ENCODE assay signal across 10 cellular contexts in genomic region chr2:3578987-3579386, GRCh38. TPM values are rescaled to one million over a fixed set of nuclear protein-coding genes. Genes with fewer than 3 reads are reported as not detected.
DNase-seq lines count a peak whose midpoint lies in the region; ATAC-seq, FAIRE-seq and TF ChIP-seq lines count a peak whose summit lies in the region.
"Had no signal": no experiment of that assay in that cellular context is flagged by ENCODE, and none has a peak within 500 bp of the region (broad histone marks: within the 10 kb centered on the region; RNA-seq: fewer than 3 reads in every experiment).

No MANE protein-coding gene starts in this region.

- peak overlapping the region; percentile 93 for H3K4me3 Mint-ChIP-seq in Calu3 (ENCODE audit: low read depth, unreplicated experiment)
- no peak overlapping the region for H3K4me3 Mint-ChIP-seq in central memory CD8-positive, alpha-beta T cell

- H3K4me3 ChIP-seq in NB4 (ENCODE audit: low read depth, low read length) (peak overlapping the region; percentile 51), neural cell (ENCODE audit: low read length) (peak overlapping the region; percentile 35)

- ATAC-seq in central memory CD8-positive, alpha-beta T cell (replicated peaks; ENCODE audit: extremely low read depth, poor library complexity, severe bottlenecking): no peak

- H3K4me1 Mint-ChIP-seq in Calu3 (ENCODE audit: low read depth, unreplicated experiment): peaks cover 37% of the 10 kb centered on the region
- H3K4me1 Mint-ChIP-seq in central memory CD8-positive, alpha-beta T cell: peaks cover 42% of the 10 kb centered on the region

- no peaks in the 10 kb centered on the region for H3K27me3 Mint-ChIP-seq in Calu3 (ENCODE audit: unreplicated experiment)
- H3K27me3 Mint-ChIP-seq in central memory CD8-positive, alpha-beta T cell: no peaks in the 10 kb centered on the region

- DNase-seq in Calu3 (no peak), NB4 (ENCODE audit: low read depth) (no peak), NCI-H1436 (lab: John Stamatoyannopoulos, UW) (no peak), DMS114 treated with DMSO at 0.1 percent for 48 hours (lab: John Stamatoyannopoulos, UW; ENCODE audit: unreplicated experiment) (no peak), GM19239 (ENCODE audit: insufficient read length, low spot score) (no peak)
- DNase-seq in central memory CD8-positive, alpha-beta T cell (ENCODE audit: low spot score in 2 of 2): no peak
- DNase-seq: DMS53, immature natural killer cell, RPMI8226 had no signal

- no peaks in the 10 kb centered on the region for H3K9me3 ChIP-seq in neural cell (ENCODE audit: low read length)

- no peak overlapping the region for H3K4me2 ChIP-seq in neural cell (ENCODE audit: low read length)

- TF ChIP-seq POLR2A in NB4 (IDR thresholded peaks at IDR 0.05; ENCODE audit: extremely low read depth, insufficient read length): no peak

- no peak overlapping the region for H3K27ac Mint-ChIP-seq in Calu3 (ENCODE audit: unreplicated experiment)
- peak overlapping the region; percentile 62 for H3K27ac Mint-ChIP-seq in central memory CD8-positive, alpha-beta T cell (ENCODE audit: low read depth)

- H2AFZ ChIP-seq in neural cell (ENCODE audit: low read depth, low read length): no peak overlapping the region

- H3K36me3 Mint-ChIP-seq in Calu3 (ENCODE audit: insufficient read depth, unreplicated experiment): peaks cover 82% of the 10 kb centered on the region
- H3K36me3 Mint-ChIP-seq in central memory CD8-positive, alpha-beta T cell (ENCODE audit: insufficient read depth): peaks cover 72% of the 10 kb centered on the region

- BruUV-seq in Calu3 (replicated peaks; lab: Mats Ljungman, UMichigan): no TSS peak

- no peak for FAIRE-seq in GM19239 (lab: Jason Lieb, UNC)

- no peak for TF ChIP-seq CTCF in Calu3 (IDR thresholded peaks at IDR 0.05; ENCODE audit: unreplicated experiment)
- no peak for TF ChIP-seq CTCF in NB4 (IDR thresholded peaks at IDR 0.05; ENCODE audit: low read depth, low read length)
- TF ChIP-seq CTCF in neural cell (IDR thresholded peaks at IDR 0.05; ENCODE audit: poor library complexity, severe bottlenecking): no peak

- TF ChIP-seq RAD21 in neural cell (conservative IDR thresholded peaks at IDR 0.05): no peak

- no peak for TF ChIP-seq EP300 in neural cell (conservative IDR thresholded peaks at IDR 0.05; ENCODE audit: poor library complexity, severe bottlenecking)

- peaks cover 43% of the 10 kb centered on the region for H3K79me2 ChIP-seq in neural cell (replicated peaks; ENCODE audit: insufficient read depth, low read length)

- CTCF ChIA-PET in Calu3 (lab: Charles Lee): interaction anchor here (1.2 kb wide), 1 partner anchor 9 kb away, joined by 6 read pairs; no protein-coding TSS in a partner anchor

- no peaks in the 10 kb centered on the region for H3K9me3 Mint-ChIP-seq in Calu3 (ENCODE audit: low read depth, unreplicated experiment)
- H3K9me3 Mint-ChIP-seq in central memory CD8-positive, alpha-beta T cell: no peaks in the 10 kb centered on the region
- H3K9me3 Mint-ChIP-seq: immature natural killer cell had no signal

- H3K9me2 ChIP-seq in neural cell (ENCODE audit: insufficient read depth, low read length): no peaks in the 10 kb centered on the region

- H3F3A ChIP-seq in neural cell (ENCODE audit: insufficient read depth, low read length, poor library complexity, severe bottlenecking): no peaks in the 10 kb centered on the region

- intact Hi-C loops in Calu3 (cut with micrococcal nuclease; ENCODE audit: unreplicated experiment): loop anchor here (5.0 kb wide), 1 partner anchor 73 kb away; no protein-coding TSS in a partner anchor

- no peak overlapping the region for H3K27ac ChIP-seq in neural cell (ENCODE audit: low read length)

- no peaks in the 10 kb centered on the region for H3K36me3 ChIP-seq in neural cell (ENCODE audit: insufficient read depth, low read length)

- H3K27me3 ChIP-seq in neural cell (ENCODE audit: insufficient read depth, low read depth, low read length): no peaks in the 10 kb centered on the region

- H4K20me1 ChIP-seq in neural cell (ENCODE audit: insufficient read depth): no peaks in the 10 kb centered on the region

- H3K9ac ChIP-seq in neural cell (ENCODE audit: low read length): no peak overlapping the region

TF ChIP-seq in neural cell, 6 proteins besides CTCF, POLR2A, EP300 and RAD21:
- TF ChIP-seq SMC3 (conservative IDR thresholded peaks at IDR 0.05; ENCODE audit: poor library complexity): no peak
- no peak for TF ChIP-seq POLR2AphosphoS5 (IDR thresholded peaks at IDR 0.05)
- TF ChIP-seq EZH2 (IDR thresholded peaks at IDR 0.05; ENCODE audit: borderline replicate concordance, insufficient read depth, low read length, poor library complexity, severe bottlenecking): no peak
- no peak for TF ChIP-seq MXI1 (conservative IDR thresholded peaks at IDR 0.05; ENCODE audit: poor library complexity, severe bottlenecking)
- TF ChIP-seq TAF1 (IDR thresholded peaks at IDR 0.05; ENCODE audit: low read depth): no peak
- TF ChIP-seq, protein P1, sequence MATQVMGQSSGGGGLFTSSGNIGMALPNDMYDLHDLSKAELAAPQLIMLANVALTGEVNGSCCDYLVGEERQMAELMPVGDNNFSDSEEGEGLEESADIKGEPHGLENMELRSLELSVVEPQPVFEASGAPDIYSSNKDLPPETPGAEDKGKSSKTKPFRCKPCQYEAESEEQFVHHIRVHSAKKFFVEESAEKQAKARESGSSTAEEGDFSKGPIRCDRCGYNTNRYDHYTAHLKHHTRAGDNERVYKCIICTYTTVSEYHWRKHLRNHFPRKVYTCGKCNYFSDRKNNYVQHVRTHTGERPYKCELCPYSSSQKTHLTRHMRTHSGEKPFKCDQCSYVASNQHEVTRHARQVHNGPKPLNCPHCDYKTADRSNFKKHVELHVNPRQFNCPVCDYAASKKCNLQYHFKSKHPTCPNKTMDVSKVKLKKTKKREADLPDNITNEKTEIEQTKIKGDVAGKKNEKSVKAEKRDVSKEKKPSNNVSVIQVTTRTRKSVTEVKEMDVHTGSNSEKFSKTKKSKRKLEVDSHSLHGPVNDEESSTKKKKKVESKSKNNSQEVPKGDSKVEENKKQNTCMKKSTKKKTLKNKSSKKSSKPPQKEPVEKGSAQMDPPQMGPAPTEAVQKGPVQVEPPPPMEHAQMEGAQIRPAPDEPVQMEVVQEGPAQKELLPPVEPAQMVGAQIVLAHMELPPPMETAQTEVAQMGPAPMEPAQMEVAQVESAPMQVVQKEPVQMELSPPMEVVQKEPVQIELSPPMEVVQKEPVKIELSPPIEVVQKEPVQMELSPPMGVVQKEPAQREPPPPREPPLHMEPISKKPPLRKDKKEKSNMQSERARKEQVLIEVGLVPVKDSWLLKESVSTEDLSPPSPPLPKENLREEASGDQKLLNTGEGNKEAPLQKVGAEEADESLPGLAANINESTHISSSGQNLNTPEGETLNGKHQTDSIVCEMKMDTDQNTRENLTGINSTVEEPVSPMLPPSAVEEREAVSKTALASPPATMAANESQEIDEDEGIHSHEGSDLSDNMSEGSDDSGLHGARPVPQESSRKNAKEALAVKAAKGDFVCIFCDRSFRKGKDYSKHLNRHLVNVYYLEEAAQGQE (IDR thresholded peaks at IDR 0.05; ENCODE audit: borderline replicate concordance): no peak
TF ChIP-seq in neural cell: peak in this region for 0.

RNA-seq across cellular contexts. Expression of gene RPS7, which starts 3.9 kb away (rescaled TPM):
- total RNA-seq in Calu3 (2022): 1,135 and 1,226 TPM in 2 replicates
- polyA plus RNA-seq in neural cell: 1,885 and 2,249 TPM in 2 replicates
- 479 and 600 TPM in 2 replicates for polyA minus RNA-seq in neural cell

RNA-seq across cellular contexts. Expression of gene COLEC11, which starts 15.9 kb away (rescaled TPM):
- total RNA-seq in Calu3 (2022): not detected in 2 replicates
- 1.7 and 4.0 TPM in 2 replicates for polyA plus RNA-seq in neural cell
- polyA minus RNA-seq in neural cell: 0.93 and 1.2 TPM in 2 replicates
- polyA plus RNA-seq: immature natural killer cell had no signal

RNA-seq across cellular contexts. Expression of gene RNASEH1, which starts 20.9 kb away (rescaled TPM):
- 29.8 and 30.2 TPM in 2 replicates for total RNA-seq in Calu3 (2022)
- polyA plus RNA-seq in neural cell: 23.4 and 25.0 TPM in 2 replicates
- polyA minus RNA-seq in neural cell: 30.2 and 31.7 TPM in 2 replicates

RNA-seq across cellular contexts. Expression of gene ADI1, which starts 59.7 kb away (rescaled TPM):
- total RNA-seq in Calu3 (2022): 30.1 and 32.6 TPM in 2 replicates
- 21.3 and 23.9 TPM in 2 replicates for polyA plus RNA-seq in neural cell
- 8.3 and 9.5 TPM in 2 replicates for polyA minus RNA-seq in neural cell
